ENCODE assay signal across 10 cellular contexts in the genomic region with DNA sequence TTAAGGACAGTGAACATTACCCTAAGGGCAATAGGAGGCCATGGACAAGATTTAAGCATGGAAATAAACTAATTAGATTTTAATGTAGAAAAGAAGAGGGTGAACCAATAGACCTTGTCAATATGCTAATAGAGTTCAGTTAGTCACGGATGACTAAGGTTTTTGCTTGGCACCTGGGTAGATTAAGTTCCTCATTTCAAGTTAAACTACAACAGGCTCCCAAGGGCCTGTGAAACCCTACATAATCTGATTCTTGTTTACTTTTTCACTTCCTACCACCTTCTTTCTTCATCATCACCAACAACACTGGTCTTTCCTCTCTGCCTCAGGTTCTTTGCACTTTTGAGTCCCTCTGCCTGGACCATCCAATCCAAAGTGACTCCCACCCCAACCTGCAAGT. TPM values are rescaled to one million over a fixed set of nuclear protein-coding genes. Genes with fewer than 3 reads are reported as not detected.
DNase-seq lines count a peak whose midpoint lies in the region; ATAC-seq and TF ChIP-seq lines count a peak whose summit lies in the region.
"Had no signal": no experiment of that assay in that cellular context is flagged by ENCODE, and none has a peak within 500 bp of the region (broad histone marks: within the 10 kb centered on the region; RNA-seq: fewer than 3 reads in every experiment).

No MANE protein-coding gene starts in this region.

- ATAC-seq in GM18517 (IDR thresholded peaks at IDR 0.05; ENCODE audit: unreplicated experiment) (peak; percentile 62), GM21447 (IDR thresholded peaks at IDR 0.05; ENCODE audit: unreplicated experiment) (peak; percentile 43), HG03460 (IDR thresholded peaks at IDR 0.05; ENCODE audit: unreplicated experiment) (peak; percentile 53)

- TF ChIP-seq CTCF in chondrocyte (IDR thresholded peaks at IDR 0.05) = no peak

- H3K27ac Mint-ChIP-seq in chondrocyte (ENCODE audit: unreplicated experiment) = peak overlapping the region; percentile 58

- H3K36me3 Mint-ChIP-seq in chondrocyte (ENCODE audit: low read depth) = peaks cover 25% of the 10 kb centered on the region

- H3K4me3 Mint-ChIP-seq in chondrocyte (ENCODE audit: unreplicated experiment) = no peak overlapping the region

- H3K27me3 Mint-ChIP-seq in chondrocyte (ENCODE audit: low read depth) = no peaks in the 10 kb centered on the region

- H3K9me3 Mint-ChIP-seq in chondrocyte (ENCODE audit: low read depth) = peaks cover 7% of the 10 kb centered on the region

- peaks cover 17% of the 10 kb centered on the region for H3K36me3 ChIP-seq in MG63

- no peaks in the 10 kb centered on the region for H3K9me3 ChIP-seq in MG63

- no peak overlapping the region for H3K4me3 ChIP-seq in MG63

- no peaks in the 10 kb centered on the region for H3K4me1 Mint-ChIP-seq in chondrocyte (ENCODE audit: low read depth)

- no peaks in the 10 kb centered on the region for H3K27me3 ChIP-seq in MG63

- DNase-seq in chondrocyte (ENCODE audit: low spot score) (no peak), RPMI8226 (no peak), SK-N-DZ (ENCODE audit: low spot score) (no peak), NCI-H146 treated with DMSO at 0.1 percent for 48 hours (lab: John Stamatoyannopoulos, UW; ENCODE audit: unreplicated experiment) (no peak), MG63 (no peak)
- DNase-seq: activated CD4-positive, alpha-beta T cell treated with anti-CD3 and anti-CD28 coated beads, Interleukin-2, amount 50 U/mL, for 48 hours; posterior cingulate gyrus had no signal

RNA-seq across cellular contexts. Expression of a gene that starts 14.8 kb away (rescaled TPM):
- total RNA-seq in chondrocyte = 11.3 to 13.9 TPM (median 12.9 TPM) in 3 replicates
- polyA plus RNA-seq in SK-N-DZ (2014; cell fraction: cytosol; rRNA removed) = not detected in 2 replicates
- not detected in 2 replicates for polyA plus RNA-seq in SK-N-DZ (2014; cell fraction: nucleus; rRNA removed)
- total RNA-seq in MG63 (2014; rRNA removed; shearing (Covaris generic); ENCODE audit: low replicate concordance) = 7.2 and 12.7 TPM in 2 replicates

RNA-seq across cellular contexts. Expression of a gene that starts 20.5 kb away (rescaled TPM):
- 0.60 TPM in 1 of 3 replicates, not detected in the others for total RNA-seq in chondrocyte
- not detected in 2 replicates for polyA plus RNA-seq in SK-N-DZ (2014; cell fraction: cytosol; rRNA removed)
- not detected in 2 replicates for polyA plus RNA-seq in SK-N-DZ (2014; cell fraction: nucleus; rRNA removed)
- total RNA-seq in MG63 (2014; rRNA removed; shearing (Covaris generic); ENCODE audit: low replicate concordance) = 0.17 and 0.56 TPM in 2 replicates
